In the genomic region with DNA sequence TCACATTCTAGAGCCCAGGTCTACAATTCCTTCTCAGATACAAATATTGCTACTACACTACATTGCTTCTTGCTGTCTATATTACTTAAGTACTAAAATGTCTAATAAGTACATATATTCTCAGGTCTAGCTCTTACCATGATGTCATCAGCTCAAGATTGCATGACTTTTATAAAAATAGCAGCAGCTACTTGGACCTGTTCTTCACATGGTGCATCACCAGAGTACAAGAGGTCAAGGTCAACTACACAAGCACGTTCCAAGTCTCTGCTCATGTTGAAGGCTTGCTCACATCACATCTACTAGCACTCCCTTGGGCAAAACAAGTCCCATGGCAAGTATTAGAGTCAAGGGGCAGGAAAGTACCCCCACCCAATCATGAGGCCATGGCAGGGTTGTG, we compare ENCODE assay signal across 34 cellular contexts.
"Had no signal": no experiment of that assay in that cellular context is flagged by ENCODE, and none has a peak within 500 bp of the region (broad histone marks: within the 10 kb centered on the region; RNA-seq: fewer than 3 reads in every experiment).

No MANE protein-coding gene starts in this region.

- H3K9me3 Mint-ChIP-seq: activated CD8-positive, alpha-beta T cell treated with anti-CD3 and anti-CD28 coated beads for 36 hours had no signal

- DNase-seq: activated CD4-positive, alpha-beta T cell treated with anti-CD3 and anti-CD28 coated beads, Interleukin-2, amount 10 ng/mL, durations not matched to agents 24 days and 14 days; activated CD4-positive, alpha-beta T cell treated with anti-CD3 and anti-CD28 coated beads, Interleukin-2, amount 50 U/mL, for 4 hours; activated CD8-positive, alpha-beta T cell treated with anti-CD3 and anti-CD28 coated beads for 36 hours; activated effector memory CD4-positive, alpha-beta T cell treated with anti-CD3 and anti-CD28 coated beads, Interleukin-2, amount 50 U/mL, for 16 hours; activated naive CD4-positive, alpha-beta T cell; activated naive CD4-positive, alpha-beta T cell treated with anti-CD3 and anti-CD28 coated beads, Interleukin-2, amount 50 U/mL, for 16 hours; activated naive CD8-positive, alpha-beta T cell treated with anti-CD3 and anti-CD28 coated beads for 36 hours; activated T-cell treated with anti-CD3 and anti-CD28 coated beads, Interleukin-2, amount 50 U/mL, for 1 hour; activated T-cell treated with anti-CD3 and anti-CD28 coated beads, Interleukin-2, amount 50 U/mL, for 72 hours; MM.1S; MV-4-11; NCI-H1092; NCI-H1436 treated with DMSO at 0.1 percent for 48 hours; NCI-H1694 treated with DMSO at 0.1 percent for 48 hours; NCI-H2029; NCI-H2171; NCI-H510A; NCI-H526; NCI-H748 treated with DMSO at 0.1 percent for 48 hours; NK-92 treated with Interleukin-12 subunit alpha and Interleukin-12 subunit beta, amount 100 ng/mL, for 24 hours; PC-3; Peyer's patch; SIG-M5; SW 1271; T1000 had no signal

- H3K9ac ChIP-seq: KMS-11 had no signal

- H3K27me3 ChIP-seq: body of pancreas, breast epithelium, Peyer's patch had no signal

- H3K4me2 ChIP-seq: KMS-11 had no signal

- H3K27ac Mint-ChIP-seq: activated CD4-positive, alpha-beta T cell treated with anti-CD3 and anti-CD28 coated beads, Interleukin-2, amount 10 ng/mL, durations not matched to agents 24 days and 14 days; activated CD8-positive, alpha-beta T cell treated with anti-CD3 and anti-CD28 coated beads for 36 hours; activated naive CD8-positive, alpha-beta T cell treated with anti-CD3 and anti-CD28 coated beads for 36 hours; activated T-cell treated with anti-CD3 and anti-CD28 coated beads, Interleukin-2, amount 50 U/mL, for 72 hours; activated T-helper 17 cell treated with anti-CD3 and anti-CD28 coated beads, Interleukin-2, amount 50 U/mL, for 72 hours had no signal

- H3K9me3 ChIP-seq: body of pancreas, breast epithelium, Peyer's patch had no signal

- H3K27me3 Mint-ChIP-seq: activated CD4-positive, alpha-beta T cell treated with anti-CD3 and anti-CD28 coated beads, Interleukin-2, amount 10 ng/mL, durations not matched to agents 24 days and 14 days had no signal

- H3K36me3 ChIP-seq: breast epithelium, Peyer's patch had no signal

- ATAC-seq: activated CD8-positive, alpha-beta T cell treated with anti-CD3 and anti-CD28 coated beads for 36 hours; activated T-cell treated with anti-CD3 and anti-CD28 coated beads, Interleukin-2, amount 50 U/mL, for 72 hours; activated T-helper 17 cell treated with anti-CD3 and anti-CD28 coated beads, Interleukin-2, amount 50 U/mL, for 72 hours; body of pancreas; PC-3; Right ventricle myocardium inferior; SK-N-SH treated with all-trans-retinoic acid at 6 μM for 48 hours had no signal

- H3K4me1 Mint-ChIP-seq: activated CD4-positive, alpha-beta T cell treated with anti-CD3 and anti-CD28 coated beads, Interleukin-2, amount 10 ng/mL, durations not matched to agents 24 days and 14 days; activated naive CD8-positive, alpha-beta T cell treated with anti-CD3 and anti-CD28 coated beads for 36 hours; activated T-helper 17 cell treated with anti-CD3 and anti-CD28 coated beads, Interleukin-2, amount 50 U/mL, for 72 hours had no signal

- H3K4me3 ChIP-seq: body of pancreas, breast epithelium, Peyer's patch had no signal

- H3K36me3 Mint-ChIP-seq: activated naive CD8-positive, alpha-beta T cell treated with anti-CD3 and anti-CD28 coated beads for 36 hours had no signal

- H3K4me3 Mint-ChIP-seq: activated CD4-positive, alpha-beta T cell treated with anti-CD3 and anti-CD28 coated beads, Interleukin-2, amount 10 ng/mL, durations not matched to agents 24 days and 14 days; activated CD8-positive, alpha-beta T cell treated with anti-CD3 and anti-CD28 coated beads for 36 hours; activated naive CD8-positive, alpha-beta T cell treated with anti-CD3 and anti-CD28 coated beads for 36 hours; activated T-cell treated with anti-CD3 and anti-CD28 coated beads, Interleukin-2, amount 50 U/mL, for 72 hours; activated T-helper 17 cell treated with anti-CD3 and anti-CD28 coated beads, Interleukin-2, amount 50 U/mL, for 72 hours had no signal

- H3K27ac ChIP-seq: body of pancreas, KMS-11, Peyer's patch, RWPE1 had no signal

- FAIRE-seq: astrocyte, TTC549 had no signal

- H3K4me1 ChIP-seq: body of pancreas, breast epithelium, Peyer's patch had no signal
